In the genomic region with DNA sequence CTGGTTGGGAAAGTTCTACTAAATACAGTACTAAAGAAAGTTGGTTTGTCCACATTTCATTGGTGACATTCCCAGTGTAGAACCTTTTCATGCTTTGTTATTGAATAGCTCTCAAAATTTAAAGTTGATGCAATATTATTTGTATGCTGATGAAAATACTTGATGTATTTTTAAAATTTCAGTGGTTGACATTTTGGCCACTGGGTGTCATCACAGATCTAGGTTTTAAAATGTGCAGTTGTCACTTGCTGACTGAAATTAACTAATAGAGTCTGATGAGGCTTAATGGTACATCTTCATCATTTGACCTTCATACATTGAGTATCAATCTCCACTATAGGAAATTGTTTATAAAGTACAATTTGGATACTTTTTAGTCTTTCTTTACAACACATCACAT, we compare ENCODE assay signal across 8 cellular contexts. TPM values are rescaled to one million over a fixed set of nuclear protein-coding genes. Genes with fewer than 3 reads are reported as not detected.
A peak's percentile ranks its signal among the peaks of the same experiment; 100 is the strongest.
DNase-seq lines count a peak whose midpoint lies in the region; ATAC-seq and TF ChIP-seq lines count a peak whose summit lies in the region.

No MANE protein-coding gene starts in this region.

- H3K27ac Mint-ChIP-seq in mesothelial cell of epicardium: no peak overlapping the region

- H3K4me3 Mint-ChIP-seq in mesothelial cell of epicardium: no peak overlapping the region

- peaks cover 2% of the 10 kb centered on the region for H3K27me3 Mint-ChIP-seq in mesothelial cell of epicardium (ENCODE audit: low read depth)

- no peaks in the 10 kb centered on the region for H3K36me3 Mint-ChIP-seq in mesothelial cell of epicardium

- peak; percentile 54 for TF ChIP-seq CTCF in mesothelial cell of epicardium (IDR thresholded peaks at IDR 0.05; ENCODE audit: unreplicated experiment)

- peak in 4 of 6 experiments; percentile 6 to 53 (median 28) for DNase-seq in stimulated activated naive CD4-positive, alpha-beta T cell (lab: John Stamatoyannopoulos, UW)
- DNase-seq in stimulated activated naive CD4-positive, alpha-beta T cell treated with Interleukin-2 at 50 U/mL for 16 hours (lab: John Stamatoyannopoulos, UW): no peak
- DNase-seq in NCI-H526 treated with DMSO at 0.1 percent for 48 hours (lab: John Stamatoyannopoulos, UW) (peak; percentile 22), cerebellum (ENCODE audit: low spot score) (peak; percentile 70), mesothelial cell of epicardium (ENCODE audit: low spot score in 2 of 2, unreplicated experiment in 2 of 2) (no peak), SHP77 treated with DMSO at 0.1 percent for 48 hours (lab: John Stamatoyannopoulos, UW) (no peak)

- H3K4me1 Mint-ChIP-seq in mesothelial cell of epicardium: no peaks in the 10 kb centered on the region

- H3K9me3 Mint-ChIP-seq in mesothelial cell of epicardium: no peaks in the 10 kb centered on the region

- ATAC-seq in GM19023 (IDR thresholded peaks at IDR 0.05; ENCODE audit: unreplicated experiment) (no peak), GM21528 (IDR thresholded peaks at IDR 0.05; ENCODE audit: low FRiP score, unreplicated experiment) (no peak)

RNA-seq across cellular contexts. Expression of a gene that starts 37.1 kb away (rescaled TPM):
- total RNA-seq in cerebellum (33.7 TPM), mesothelial cell of epicardium (24.7 to 27.5 TPM (median 27.2 TPM) in 3 replicates)

Comparison
In these comparisons a context has a peak if more than half of its experiments do, and no peak if none do; other contexts are left out.
1. DNase-seq: peak in stimulated activated naive CD4-positive, alpha-beta T cell (4 of 6), NCI-H526 treated with DMSO at 0.1 percent for 48 hours (single experiment) and cerebellum (single experiment); none in stimulated activated naive CD4-positive, alpha-beta T cell treated with Interleukin-2 at 50 U/mL for 16 hours (single experiment), mesothelial cell of epicardium (0 of 2) and SHP77 treated with DMSO at 0.1 percent for 48 hours (single experiment).